ENCODE assay signal across 8 cellular contexts in genomic region chr1:1400576-1401456, GRCh38. TPM values are rescaled to one million over a fixed set of nuclear protein-coding genes. Genes with fewer than 3 reads are reported as not detected.
DNase-seq lines count a peak whose midpoint lies in the region; ATAC-seq and TF ChIP-seq lines count a peak whose summit lies in the region.
"Had no signal": no experiment of that assay in that cellular context is flagged by ENCODE, and none has a peak within 500 bp of the region (broad histone marks: within the 10 kb centered on the region; RNA-seq: fewer than 3 reads in every experiment).

No MANE protein-coding gene starts in this region.

- H3K4me2 ChIP-seq in GM23338: peak overlapping the region; percentile 95

- H3K27me3 Mint-ChIP-seq in GM23338 (ENCODE audit: insufficient read depth, low read depth, poor library complexity) (peaks cover 28% of the 10 kb centered on the region), T-helper 17 cell (no peaks in the 10 kb centered on the region)

- H3K36me3 ChIP-seq in GM23338 (ENCODE audit: insufficient read depth) (peaks cover 52% of the 10 kb centered on the region), skeletal muscle tissue (ENCODE audit: control insufficient read depth in 3 of 3, insufficient read depth in 3 of 3, low read length in 3 of 3) (peaks cover 50 to 52% (median 51%) of the 10 kb centered on the region in 3 donors)

- TF ChIP-seq CTCF in GM23338 (conservative IDR thresholded peaks at IDR 0.05; ENCODE audit: low read depth in 2 of 2): no peak
- TF ChIP-seq CTCF in fibroblast of the aortic adventitia (IDR thresholded peaks at IDR 0.05; ENCODE audit: insufficient read depth, low read length): no peak

- H3K36me3 Mint-ChIP-seq in GM23338 (ENCODE audit: low read depth): peaks cover 80% of the 10 kb centered on the region
- peaks cover 3% of the 10 kb centered on the region for H3K36me3 Mint-ChIP-seq in T-helper 17 cell (ENCODE audit: low read depth)

- H3K27ac Mint-ChIP-seq in GM23338: no peak overlapping the region
- peak overlapping the region; percentile 90 for H3K27ac Mint-ChIP-seq in T-helper 17 cell

- H3K9me3 ChIP-seq in T-helper 17 cell (ENCODE audit: control insufficient read depth, low read length, poor library complexity, severe bottlenecking): no peaks in the 10 kb centered on the region
- H3K9me3 ChIP-seq in skeletal muscle tissue (ENCODE audit: control insufficient read depth in 3 of 3, low read length in 3 of 3): no peaks in the 10 kb centered on the region

- H3K4me1 ChIP-seq in GM23338 (ENCODE audit: insufficient read depth): peaks cover 16% of the 10 kb centered on the region; the same call in 1 of the 2 replicates
- peaks cover 40 to 55% (median 43%) of the 10 kb centered on the region in 3 donors for H3K4me1 ChIP-seq in skeletal muscle tissue (ENCODE audit: control insufficient read depth in 3 of 3, insufficient read depth in 3 of 3, low read length in 3 of 3)

- no peak for DNase-seq in GM23338 (ENCODE audit: low spot score)
- DNase-seq in T-helper 17 cell: no peak
- no peak for DNase-seq in fibroblast of the aortic adventitia (ENCODE audit: low read depth)
- DNase-seq in NCI-H446 (lab: John Stamatoyannopoulos, UW): no peak
- DNase-seq in NK-92 treated with Interleukin-12 subunit alpha and Interleukin-12 subunit beta, amount 100 ng/mL, for 24 hours (lab: John Stamatoyannopoulos, UW): no peak
- DNase-seq: occipital lobe had no signal

- H3F3A ChIP-seq in GM23338 (replicated peaks; ENCODE audit: low read depth): peaks cover 70% of the 10 kb centered on the region

- peak overlapping the region; percentile 85 to 97 (median 93) for H3K9ac ChIP-seq in skeletal muscle tissue (ENCODE audit: low read depth in 1 of 3, low read length in 3 of 3)

- H3K4me3 Mint-ChIP-seq in GM23338: peak overlapping the region; percentile 96
- H3K4me3 Mint-ChIP-seq in T-helper 17 cell: peak overlapping the region; percentile 92

- peak overlapping the region; percentile 97; the same call in 1 of the 2 replicates for H3K4me3 ChIP-seq in GM23338
- peak overlapping the region; percentile 98 for H3K4me3 ChIP-seq in fibroblast of the aortic adventitia (ENCODE audit: low read depth, low read length)
- H3K4me3 ChIP-seq in skeletal muscle tissue (ENCODE audit: low read length in 3 of 3): peak overlapping the region; percentile 93 to 98 (median 96)

- no peak overlapping the region for H3K27ac ChIP-seq in GM23338 (ENCODE audit: low read depth)
- peak overlapping the region; percentile 11 for H3K27ac ChIP-seq in skeletal muscle tissue (ENCODE audit: low read depth, low read length)

- H3K4me1 Mint-ChIP-seq in GM23338 (peaks cover 32% of the 10 kb centered on the region), T-helper 17 cell (peaks cover 27% of the 10 kb centered on the region)

- peaks cover 55% of the 10 kb centered on the region for H3K79me2 ChIP-seq in GM23338 (replicated peaks; ENCODE audit: insufficient read depth)

- H3K27me3 ChIP-seq in GM23338 (ENCODE audit: insufficient read depth) (no peaks in the 10 kb centered on the region), skeletal muscle tissue (ENCODE audit: control insufficient read depth in 3 of 3, insufficient read depth in 3 of 3, low read length in 3 of 3) (no peaks in the 10 kb centered on the region)

- ATAC-seq in GM23338: no peak
- ATAC-seq in T-helper 17 cell: no peak
- ATAC-seq in HG03439 (IDR thresholded peaks at IDR 0.05; ENCODE audit: unreplicated experiment): no peak

- H3K9me3 Mint-ChIP-seq in GM23338: no peaks in the 10 kb centered on the region; the same call in 2 of the 3 replicates

- no peaks in the 10 kb centered on the region for H3K9me2 ChIP-seq in GM23338 (ENCODE audit: insufficient read depth)

- peaks cover 34% of the 10 kb centered on the region for H4K20me1 ChIP-seq in GM23338 (replicated peaks; ENCODE audit: insufficient read depth)

- no peak overlapping the region for H2AFZ ChIP-seq in GM23338

TF ChIP-seq in GM23338, 12 proteins besides CTCF, POLR2A, EP300 and RAD21:
- TF ChIP-seq NANOG (IDR thresholded peaks at IDR 0.05; ENCODE audit: borderline replicate concordance) (no peak), POLR2AphosphoS5 (IDR thresholded peaks at IDR 0.05; ENCODE audit: low read depth) (peak; percentile 57)

RNA-seq across cellular contexts. Expression of gene CCNL2, which starts 1.7 kb away (rescaled TPM):
- 146 and 147 TPM in 2 replicates for total RNA-seq in GM23338 (2014; rRNA removed; shearing (Covaris generic))
- polyA plus RNA-seq in GM23338 (2016; fragmentation: Nextera tagmentation; extraction: Ambion mirVana): 99.4 and 115 TPM in 2 replicates
- 100 to 1,000 TPM; 231 to 252 TPM for total RNA-seq in T-helper 17 cell
- total RNA-seq in fibroblast of the aortic adventitia (ENCODE audit: low replicate concordance): 102 and 133 TPM in 2 replicates
- total RNA-seq in skeletal muscle tissue: 55.3 TPM

RNA-seq across cellular contexts. Expression of gene MRPL20, which starts 6.3 kb away (rescaled TPM):
- 158 and 173 TPM in 2 replicates for total RNA-seq in GM23338 (2014; rRNA removed; shearing (Covaris generic))
- 319 and 344 TPM in 2 replicates for polyA plus RNA-seq in GM23338 (2016; fragmentation: Nextera tagmentation; extraction: Ambion mirVana)
- total RNA-seq in T-helper 17 cell (10 to 100 TPM; 88.0 to 92.1 TPM), fibroblast of the aortic adventitia (ENCODE audit: low replicate concordance) (104 and 123 TPM in 2 replicates), skeletal muscle tissue (75.7 TPM)

RNA-seq across cellular contexts. Expression of gene ANKRD65, which starts 20.3 kb away (rescaled TPM):
- 1.7 and 1.8 TPM in 2 replicates for total RNA-seq in GM23338 (2014; rRNA removed; shearing (Covaris generic))
- polyA plus RNA-seq in GM23338 (2016; fragmentation: Nextera tagmentation; extraction: Ambion mirVana): 1.6 and 2.6 TPM in 2 replicates
- not detected for total RNA-seq in T-helper 17 cell
- total RNA-seq in fibroblast of the aortic adventitia (ENCODE audit: low replicate concordance): 1.7 and 2.4 TPM in 2 replicates
- total RNA-seq in skeletal muscle tissue: 5.7 TPM

RNA-seq across cellular contexts. Expression of gene AURKAIP1, which starts 25.8 kb away (rescaled TPM):
- total RNA-seq in GM23338 (2014; rRNA removed; shearing (Covaris generic)): 156 and 167 TPM in 2 replicates
- polyA plus RNA-seq in GM23338 (2016; fragmentation: Nextera tagmentation; extraction: Ambion mirVana): 355 and 369 TPM in 2 replicates
- total RNA-seq in T-helper 17 cell (10 to 100 TPM; 58.3 to 62.6 TPM), fibroblast of the aortic adventitia (ENCODE audit: low replicate concordance) (71.1 and 82.0 TPM in 2 replicates), skeletal muscle tissue (51.7 TPM)

RNA-seq across cellular contexts. Expression of gene VWA1, which starts 34.7 kb away (rescaled TPM):
- total RNA-seq in GM23338 (2014; rRNA removed; shearing (Covaris generic)): 21.9 and 31.5 TPM in 2 replicates
- 7.2 and 7.9 TPM in 2 replicates for polyA plus RNA-seq in GM23338 (2016; fragmentation: Nextera tagmentation; extraction: Ambion mirVana)
- total RNA-seq in T-helper 17 cell (not detected), fibroblast of the aortic adventitia (ENCODE audit: low replicate concordance) (1.8 and 2.9 TPM in 2 replicates), skeletal muscle tissue (11.0 TPM)
